8 cellular contexts compared by ENCODE assay signal in the genomic region with DNA sequence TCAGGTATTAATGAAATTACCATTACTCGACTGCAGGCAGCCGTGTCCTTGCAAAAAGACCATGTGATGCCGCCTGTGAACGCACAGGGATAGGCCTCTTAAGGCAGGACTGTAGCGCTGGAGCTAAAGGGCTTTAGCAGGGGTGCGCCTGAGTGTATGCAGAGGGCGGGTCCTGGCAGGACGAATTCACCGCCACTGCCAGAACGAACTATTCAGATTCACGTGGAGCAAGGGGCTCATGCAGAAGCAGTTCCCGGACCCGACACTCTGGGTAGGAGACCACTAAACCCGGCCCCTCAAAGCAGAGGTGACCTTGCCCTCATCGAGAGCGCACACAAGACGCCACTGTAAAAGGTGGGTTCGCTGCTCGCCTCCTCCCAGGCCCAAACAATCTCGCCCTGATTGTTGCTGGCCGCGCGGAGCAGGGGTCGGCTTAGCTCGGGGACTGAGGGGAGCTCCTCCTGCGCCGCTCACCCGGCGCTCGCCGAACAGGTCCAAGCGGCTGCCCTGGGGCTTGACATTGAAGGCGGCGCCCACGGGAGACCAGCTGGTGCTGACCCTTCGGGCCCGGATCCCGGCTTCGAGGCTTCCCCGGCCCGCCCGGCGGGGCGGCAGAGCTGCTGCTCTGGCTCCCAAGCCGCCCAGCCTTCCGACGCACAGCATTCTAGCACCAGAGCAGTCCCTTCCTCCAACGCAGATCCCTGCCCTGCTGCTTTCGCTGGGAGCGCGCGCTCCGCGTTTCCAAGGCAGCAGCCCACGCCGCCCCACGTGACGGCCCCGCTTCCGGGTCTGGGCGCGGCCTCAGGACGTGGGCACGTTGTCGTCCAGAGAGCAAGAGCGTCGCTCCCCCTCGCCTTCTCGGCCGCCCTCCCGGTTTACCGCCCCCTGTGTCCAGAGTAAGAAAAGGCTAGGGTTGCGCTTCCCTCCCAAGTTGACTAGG. TPM values are rescaled to one million over a fixed set of nuclear protein-coding genes. Genes with fewer than 3 reads are reported as not detected.
DNase-seq lines count a peak whose midpoint lies in the region; ATAC-seq and TF ChIP-seq lines count a peak whose summit lies in the region.

A gene (minus strand): TSS at position 743 of the 940 bp plus-strand sequence. CDS start 80 bp downstream, at position 663.

- POLR2A ChIA-PET in CD8-positive, alpha-beta T cell (lab: Charles Lee), result no interaction called here
- POLR2A ChIA-PET in activated CD8-positive, alpha-beta T cell treated with anti-CD3 and anti-CD28 coated beads, Interleukin-2, amount 10 ng/mL, durations not matched to agents 7 days and 5 days (lab: Charles Lee), result interaction anchor here (0.7 to 1.3 kb wide), 2 partner anchors 10 to 310 kb away, joined by 3 read pairs; no protein-coding TSS in a partner anchor

- H3K36me3 Mint-ChIP-seq in CD8-positive, alpha-beta T cell, result peaks cover 11% of the 10 kb centered on the region
- H3K36me3 Mint-ChIP-seq in activated CD8-positive, alpha-beta T cell treated with anti-CD3 and anti-CD28 coated beads, Interleukin-2, amount 10 ng/mL, durations not matched to agents 7 days and 5 days (ENCODE audit: low read depth), result peaks cover 6% of the 10 kb centered on the region

- H3K4me1 Mint-ChIP-seq in CD8-positive, alpha-beta T cell (ENCODE audit: low read depth), result peaks cover 23% of the 10 kb centered on the region
- H3K4me1 Mint-ChIP-seq in activated CD8-positive, alpha-beta T cell treated with anti-CD3 and anti-CD28 coated beads, Interleukin-2, amount 10 ng/mL, durations not matched to agents 7 days and 5 days (ENCODE audit: low read depth), result peaks cover 20% of the 10 kb centered on the region

- peaks cover 3% of the 10 kb centered on the region for H3K27me3 Mint-ChIP-seq in CD8-positive, alpha-beta T cell (ENCODE audit: low read depth)
- H3K27me3 Mint-ChIP-seq in activated CD8-positive, alpha-beta T cell treated with anti-CD3 and anti-CD28 coated beads, Interleukin-2, amount 10 ng/mL, durations not matched to agents 7 days and 5 days (ENCODE audit: low read depth), result no peaks in the 10 kb centered on the region

- TF ChIP-seq CTCF in CD8-positive, alpha-beta T cell (IDR thresholded peaks at IDR 0.05), result peak; percentile 65
- peak; percentile 84 for TF ChIP-seq CTCF in lower lobe of right lung (IDR thresholded peaks at IDR 0.05)

- WGBS in ectodermal cell, 2 experiments, result 0% methylated on average over 73 of the region's 73 CpGs

- intact Hi-C loops in CD8-positive, alpha-beta T cell (cut with DNase I, micrococcal nuclease), result loop anchor here (1.0 to 10.0 kb wide), 13 partner anchors 78 to 1412 kb away; a partner anchor contains a TSS
- intact Hi-C loops in lower lobe of right lung (cut with DNase I), result no loop called here

- H3K4me3 ChIP-seq in CD8-positive, alpha-beta T cell (ENCODE audit: low read depth, low read length), result peak within 1 kb of the TSS; percentile 79
- H3K4me3 ChIP-seq in ectodermal cell (ENCODE audit: insufficient read depth, low read depth, low read length), result peak within 1 kb of the TSS; percentile 90
- H3K4me3 ChIP-seq in lower lobe of right lung, result peak within 1 kb of the TSS; percentile 72

- no peaks in the 10 kb centered on the region for H3K27me3 ChIP-seq in CD8-positive, alpha-beta T cell (ENCODE audit: insufficient read depth, low read length)
- H3K27me3 ChIP-seq in ectodermal cell (ENCODE audit: control insufficient read depth, insufficient read depth, low read length, poor library complexity, severe bottlenecking) (no peaks in the 10 kb centered on the region), lower lobe of right lung (ENCODE audit: low read depth) (no peaks in the 10 kb centered on the region)

- peaks cover 7% of the 10 kb centered on the region for H3K4me1 ChIP-seq in CD8-positive, alpha-beta T cell (ENCODE audit: insufficient read depth, low read length)
- peaks cover 11% of the 10 kb centered on the region for H3K4me1 ChIP-seq in ectodermal cell (ENCODE audit: control insufficient read depth, insufficient read depth, low read length)
- peaks cover 14% of the 10 kb centered on the region for H3K4me1 ChIP-seq in lower lobe of right lung

- peak within 1 kb of the TSS; percentile 90 for H3K4me3 Mint-ChIP-seq in CD8-positive, alpha-beta T cell
- H3K4me3 Mint-ChIP-seq in activated CD8-positive, alpha-beta T cell treated with anti-CD3 and anti-CD28 coated beads, Interleukin-2, amount 10 ng/mL, durations not matched to agents 7 days and 5 days, result peak within 1 kb of the TSS; percentile 80

- peak within 1 kb of the TSS; percentile 88 for H3K27ac Mint-ChIP-seq in CD8-positive, alpha-beta T cell
- H3K27ac Mint-ChIP-seq in activated CD8-positive, alpha-beta T cell treated with anti-CD3 and anti-CD28 coated beads, Interleukin-2, amount 10 ng/mL, durations not matched to agents 7 days and 5 days, result peak within 1 kb of the TSS; percentile 83

- H3K9me3 ChIP-seq in CD8-positive, alpha-beta T cell (ENCODE audit: low read length), result no peaks in the 10 kb centered on the region
- H3K9me3 ChIP-seq in ectodermal cell (ENCODE audit: control insufficient read depth, low read length) (no peaks in the 10 kb centered on the region), lower lobe of right lung (no peaks in the 10 kb centered on the region)

- DNase-seq in CD8-positive, alpha-beta T cell, result peak; percentile 73 to 92 (median 87)
- peak; percentile 90 for DNase-seq in NCI-H82 treated with DMSO at 0.1 percent for 48 hours (lab: John Stamatoyannopoulos, UW; ENCODE audit: unreplicated experiment)
- peak; percentile 91 for DNase-seq in activated CD8-positive, alpha-beta T cell treated with anti-CD3 and anti-CD28 coated beads, Interleukin-2, amount 10 ng/mL, durations not matched to agents 7 days and 5 days
- DNase-seq in lower lobe of right lung, result peak; percentile 96
- DNase-seq in stimulated activated CD4-positive, alpha-beta T cell treated with anti-CD3 and anti-CD28 coated beads, TNF-alpha, amount 100 ng/mL, for 24 hours (ENCODE audit: low read depth in 3 of 3), result peak; percentile 85 to 92 (median 88)

- ATAC-seq in CD8-positive, alpha-beta T cell, result peak; percentile 93
- peak; percentile 98 for ATAC-seq in GM19397 (IDR thresholded peaks at IDR 0.05; ENCODE audit: unreplicated experiment)
- peak; percentile 94 for ATAC-seq in HG03571 (IDR thresholded peaks at IDR 0.05; ENCODE audit: unreplicated experiment)
- peak; percentile 97 for ATAC-seq in activated CD8-positive, alpha-beta T cell treated with anti-CD3 and anti-CD28 coated beads, Interleukin-2, amount 10 ng/mL, durations not matched to agents 7 days and 5 days
- ATAC-seq in lower lobe of right lung, result peak; percentile 99

- peak within 1 kb of the TSS; percentile 71 for H3K27ac ChIP-seq in CD8-positive, alpha-beta T cell (ENCODE audit: low read depth, low read length)
- peak within 1 kb of the TSS; percentile 39 for H3K27ac ChIP-seq in ectodermal cell (ENCODE audit: insufficient read depth, low read depth, low read length, poor library complexity, severe bottlenecking)
- peak within 1 kb of the TSS; percentile 87 for H3K27ac ChIP-seq in lower lobe of right lung

- peaks cover 6% of the 10 kb centered on the region for H3K36me3 ChIP-seq in CD8-positive, alpha-beta T cell (ENCODE audit: insufficient read depth, low read length)
- peaks cover 5% of the 10 kb centered on the region for H3K36me3 ChIP-seq in ectodermal cell (ENCODE audit: control insufficient read depth, insufficient read depth, low read length)
- H3K36me3 ChIP-seq in lower lobe of right lung, result peaks cover 13% of the 10 kb centered on the region

- no peaks in the 10 kb centered on the region for H3K9me3 Mint-ChIP-seq in CD8-positive, alpha-beta T cell
- no peaks in the 10 kb centered on the region for H3K9me3 Mint-ChIP-seq in activated CD8-positive, alpha-beta T cell treated with anti-CD3 and anti-CD28 coated beads, Interleukin-2, amount 10 ng/mL, durations not matched to agents 7 days and 5 days (ENCODE audit: insufficient read depth)

- CTCF ChIA-PET in CD8-positive, alpha-beta T cell (lab: Charles Lee), result interaction anchor here (0.7 to 2.0 kb wide), 4 partner anchors 11 to 422 kb away, joined by 3 to 7 read pairs (median 3); no protein-coding TSS in a partner anchor
- CTCF ChIA-PET in activated CD8-positive, alpha-beta T cell treated with anti-CD3 and anti-CD28 coated beads, Interleukin-2, amount 10 ng/mL, durations not matched to agents 7 days and 5 days (lab: Charles Lee), result interaction anchor here (0.7 to 2.8 kb wide), 16 partner anchors 10 to 433 kb away, joined by 3 to 11 read pairs (median 4); no protein-coding TSS in a partner anchor

RNA-seq across cellular contexts. Expression of the gene that starts here (rescaled TPM):
- 1 to 10 TPM; 3.0 to 3.8 TPM for total RNA-seq in CD8-positive, alpha-beta T cell
- 10 to 100 TPM in 1 of 2 experiments, 1 to 10 TPM in 1; 9.6 to 11.6 TPM for total RNA-seq in activated CD8-positive, alpha-beta T cell treated with anti-CD3 and anti-CD28 coated beads, Interleukin-2, amount 10 ng/mL, durations not matched to agents 7 days and 5 days
- 29.1 TPM for polyA plus RNA-seq in ectodermal cell (2013, experiment 1 of 4)
- polyA plus RNA-seq in ectodermal cell (2013, experiment 2 of 4), result 25.3 TPM
- 20.7 TPM for polyA plus RNA-seq in ectodermal cell (2013, experiment 3 of 4)
- polyA plus RNA-seq in ectodermal cell (2013, experiment 4 of 4), result 21.1 TPM
- total RNA-seq in lower lobe of right lung, result 18.4 TPM

Comparison
In these comparisons a context has a peak if more than half of its experiments do, and no peak if none do; other contexts are left out.
1. Peak in every context shown above with its lines: DNase-seq, ATAC-seq, H3K4me3 ChIP-seq and H3K27ac ChIP-seq.